In genomic region chr10:124162774-124163354, GRCh38 we compare ENCODE assay signal across 23 cellular contexts.
"Had no signal": no experiment of that assay in that cellular context is flagged by ENCODE, and none has a peak within 500 bp of the region (broad histone marks: within the 10 kb centered on the region; RNA-seq: fewer than 3 reads in every experiment).

No MANE protein-coding gene starts in this region.

- H3K27ac ChIP-seq: breast epithelium, PC-9 had no signal

- H3K9me3 ChIP-seq: breast epithelium had no signal

- H2AFZ ChIP-seq: PC-9 had no signal

- H3K36me3 ChIP-seq: breast epithelium had no signal

- DNase-seq: activated CD4-positive, alpha-beta memory T cell treated with anti-CD3 and anti-CD28 coated beads, Interleukin-2, amount 10 ng/mL, durations not matched to agents 7 days and 5 days; activated CD4-positive, alpha-beta T cell treated with anti-CD3 and anti-CD28 coated beads, Interleukin-2, amount 50 U/mL, for 1 hour; activated CD4-positive, CD25-positive, alpha-beta regulatory T cell; activated gamma-delta T cell; activated naive CD4-positive, alpha-beta T cell treated with anti-CD3 and anti-CD28 coated beads, Interleukin-2, amount 10 ng/mL, durations not matched to agents 7 days and 5 days; activated naive CD8-positive, alpha-beta T cell treated with anti-CD3 and anti-CD28 coated beads for 36 hours; activated T-cell treated with anti-CD3 and anti-CD28 coated beads for 4 hours; activated T-cell treated with anti-CD3 and anti-CD28 coated beads, Interleukin-2, amount 50 U/mL, for 48 hours; caudate nucleus; KG1; NCI-H1048; NCI-H146; NCI-H187 treated with DMSO at 0.1 percent for 48 hours; NCI-H2171 treated with DMSO at 0.1 percent for 48 hours; NCI-H226; NCI-H526 treated with DMSO at 0.1 percent for 48 hours; PC-9; SIG-M5; T-helper 17 cell; T-helper 9 cell had no signal

- H3K4me2 ChIP-seq: PC-9 had no signal

- H3K27me3 ChIP-seq: breast epithelium had no signal

- ATAC-seq: activated T-helper 17 cell treated with anti-CD3 and anti-CD28 coated beads, Interleukin-2, amount 50 U/mL, for 72 hours; T-helper 17 cell had no signal

- H3K4me1 ChIP-seq: breast epithelium had no signal

- FAIRE-seq: TTC549 had no signal

- H3K4me3 ChIP-seq: breast epithelium, PC-9 had no signal
